ENCODE assay signal across 8 cellular contexts in the genomic region with DNA sequence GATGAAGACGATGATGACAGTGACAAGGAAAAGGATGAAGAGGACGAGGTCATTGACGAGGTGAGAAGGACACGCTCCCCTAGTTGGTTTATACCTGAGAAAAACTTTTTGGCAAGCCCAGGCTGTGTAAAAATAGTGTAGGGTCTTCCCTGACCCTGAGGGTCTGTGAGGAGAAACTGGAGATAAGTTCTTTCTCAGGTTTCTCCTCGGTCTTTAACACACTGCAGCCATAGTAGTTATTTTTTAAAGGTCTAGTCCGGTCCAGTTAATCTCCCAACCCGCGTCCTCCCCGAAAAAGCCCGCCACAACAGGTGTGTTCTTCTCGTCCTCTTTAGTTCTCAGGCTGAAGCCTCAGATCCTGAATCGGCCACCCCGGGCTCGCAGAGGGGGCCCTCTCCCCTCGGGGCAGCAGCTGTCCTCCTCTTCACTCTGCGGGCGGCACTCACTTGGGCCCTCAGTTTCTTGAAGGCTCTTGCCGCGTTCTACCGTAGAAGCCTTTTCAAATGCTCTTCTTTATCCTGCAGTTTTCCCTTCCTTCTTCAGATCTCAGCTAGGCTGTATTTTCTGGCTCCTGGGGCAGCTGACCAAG. TPM values are rescaled to one million over a fixed set of nuclear protein-coding genes. Genes with fewer than 3 reads are reported as not detected.
DNase-seq lines count a peak whose midpoint lies in the region; FAIRE-seq and TF ChIP-seq lines count a peak whose summit lies in the region.

No MANE protein-coding gene starts in this region.

- H3K9ac ChIP-seq in astrocyte (ENCODE audit: low read length): peak overlapping the region; percentile 94

- TF ChIP-seq EP300 in Ishikawa (IDR thresholded peaks at IDR 0.05; ENCODE audit: borderline replicate concordance): no peak

- H3K4me3 ChIP-seq in astrocyte (ENCODE audit: insufficient read depth, low read depth, low read length): peak overlapping the region; percentile 98
- H3K4me3 ChIP-seq in lower leg skin (ENCODE audit: low read depth, poor library complexity, severe bottlenecking): peak overlapping the region; percentile 93

- no peak for TF ChIP-seq CTCF in astrocyte (IDR thresholded peaks at IDR 0.05; ENCODE audit: insufficient read depth, low read depth, low read length)
- no peak for TF ChIP-seq CTCF in lower leg skin (IDR thresholded peaks at IDR 0.05)

- TF ChIP-seq RAD21 in Ishikawa (IDR thresholded peaks at IDR 0.05; ENCODE audit: low read depth): no peak

- H3K9me3 Mint-ChIP-seq in astrocyte (ENCODE audit: unreplicated experiment): no peaks in the 10 kb centered on the region

- intact Hi-C loops in lower leg skin (cut with DNase I; ENCODE audit: low total_unique reads): no loop called here

- 0 to 1% methylated on average over 20 of the region's 20 CpGs for WGBS in lower leg skin, 2 donors

- H3K27me3 Mint-ChIP-seq in astrocyte (ENCODE audit: low read depth, unreplicated experiment): no peaks in the 10 kb centered on the region

- H2AFZ ChIP-seq in astrocyte (ENCODE audit: low read depth, low read length): peak overlapping the region; percentile 98

- peaks cover 10% of the 10 kb centered on the region for H3K36me3 Mint-ChIP-seq in astrocyte (ENCODE audit: low read depth, unreplicated experiment)

- H3K4me3 Mint-ChIP-seq in astrocyte (ENCODE audit: unreplicated experiment): no peak overlapping the region

- peak overlapping the region; percentile 99 for H3K27ac ChIP-seq in astrocyte (ENCODE audit: low read depth, low read length)

- peaks cover 62% of the 10 kb centered on the region for H3K79me2 ChIP-seq in astrocyte (ENCODE audit: insufficient read depth, low read length)

- no peak for TF ChIP-seq POLR2A in lower leg skin (IDR thresholded peaks at IDR 0.05)

- peaks cover 15% of the 10 kb centered on the region for H3K36me3 ChIP-seq in astrocyte (ENCODE audit: insufficient read depth, low read length)

- no peak for FAIRE-seq in astrocyte (lab: Jason Lieb, UNC)

- DNase-seq in NCI-H146 (lab: John Stamatoyannopoulos, UW): peak; percentile 10
- no peak for DNase-seq in NCI-H146 treated with DMSO at 0.1 percent for 48 hours (lab: John Stamatoyannopoulos, UW; ENCODE audit: unreplicated experiment)
- no peak for DNase-seq in astrocyte (ENCODE audit: low read depth)
- DNase-seq in lower leg skin (ENCODE audit: low spot score in 2 of 2): no peak
- DNase-seq in NCI-H774 (lab: John Stamatoyannopoulos, UW): no peak
- no peak for DNase-seq in HCEC 1CT
- no peak for DNase-seq in NCI-H226

- H3K4me1 Mint-ChIP-seq in astrocyte (ENCODE audit: low read depth, unreplicated experiment): peaks cover 7% of the 10 kb centered on the region

- peak overlapping the region; percentile 90 for H3K4me2 ChIP-seq in astrocyte (ENCODE audit: low read length)

- no peaks in the 10 kb centered on the region for H3K9me3 ChIP-seq in astrocyte (ENCODE audit: insufficient read depth, low read depth, low read length)

- peaks cover 30% of the 10 kb centered on the region for H4K20me1 ChIP-seq in astrocyte (ENCODE audit: insufficient read depth, low read length)

- peaks cover 15% of the 10 kb centered on the region for H3K4me1 ChIP-seq in astrocyte (ENCODE audit: insufficient read depth, low read length)

- H3K27ac Mint-ChIP-seq in astrocyte (ENCODE audit: unreplicated experiment): no peak overlapping the region

- H3K27me3 ChIP-seq in astrocyte (ENCODE audit: insufficient read depth, low read length): no peaks in the 10 kb centered on the region

TF ChIP-seq in Ishikawa, 13 proteins besides CTCF, POLR2A, EP300 and RAD21:
- TF ChIP-seq, protein P1, sequence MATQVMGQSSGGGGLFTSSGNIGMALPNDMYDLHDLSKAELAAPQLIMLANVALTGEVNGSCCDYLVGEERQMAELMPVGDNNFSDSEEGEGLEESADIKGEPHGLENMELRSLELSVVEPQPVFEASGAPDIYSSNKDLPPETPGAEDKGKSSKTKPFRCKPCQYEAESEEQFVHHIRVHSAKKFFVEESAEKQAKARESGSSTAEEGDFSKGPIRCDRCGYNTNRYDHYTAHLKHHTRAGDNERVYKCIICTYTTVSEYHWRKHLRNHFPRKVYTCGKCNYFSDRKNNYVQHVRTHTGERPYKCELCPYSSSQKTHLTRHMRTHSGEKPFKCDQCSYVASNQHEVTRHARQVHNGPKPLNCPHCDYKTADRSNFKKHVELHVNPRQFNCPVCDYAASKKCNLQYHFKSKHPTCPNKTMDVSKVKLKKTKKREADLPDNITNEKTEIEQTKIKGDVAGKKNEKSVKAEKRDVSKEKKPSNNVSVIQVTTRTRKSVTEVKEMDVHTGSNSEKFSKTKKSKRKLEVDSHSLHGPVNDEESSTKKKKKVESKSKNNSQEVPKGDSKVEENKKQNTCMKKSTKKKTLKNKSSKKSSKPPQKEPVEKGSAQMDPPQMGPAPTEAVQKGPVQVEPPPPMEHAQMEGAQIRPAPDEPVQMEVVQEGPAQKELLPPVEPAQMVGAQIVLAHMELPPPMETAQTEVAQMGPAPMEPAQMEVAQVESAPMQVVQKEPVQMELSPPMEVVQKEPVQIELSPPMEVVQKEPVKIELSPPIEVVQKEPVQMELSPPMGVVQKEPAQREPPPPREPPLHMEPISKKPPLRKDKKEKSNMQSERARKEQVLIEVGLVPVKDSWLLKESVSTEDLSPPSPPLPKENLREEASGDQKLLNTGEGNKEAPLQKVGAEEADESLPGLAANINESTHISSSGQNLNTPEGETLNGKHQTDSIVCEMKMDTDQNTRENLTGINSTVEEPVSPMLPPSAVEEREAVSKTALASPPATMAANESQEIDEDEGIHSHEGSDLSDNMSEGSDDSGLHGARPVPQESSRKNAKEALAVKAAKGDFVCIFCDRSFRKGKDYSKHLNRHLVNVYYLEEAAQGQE (IDR thresholded peaks at IDR 0.05; ENCODE audit: low read depth): 0 out of 2 replicates have a peak, but pooled peaks have one; percentile 3
- TF ChIP-seq, protein P2, sequence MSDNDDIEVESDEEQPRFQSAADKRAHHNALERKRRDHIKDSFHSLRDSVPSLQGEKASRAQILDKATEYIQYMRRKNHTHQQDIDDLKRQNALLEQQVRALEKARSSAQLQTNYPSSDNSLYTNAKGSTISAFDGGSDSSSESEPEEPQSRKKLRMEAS (IDR thresholded peaks at IDR 0.05): no peak

RNA-seq across cellular contexts. Expression of a gene that starts 0.4 kb away (rescaled TPM):
- total RNA-seq in astrocyte: 65.9 and 68.1 TPM in 2 replicates
- total RNA-seq in lower leg skin: 10 to 100 TPM; 21.5 to 31.7 (median 27.7) TPM

RNA-seq across cellular contexts. Expression of a gene that starts 0.7 kb away (rescaled TPM):
- 64.6 and 66.0 TPM in 2 replicates for total RNA-seq in astrocyte
- total RNA-seq in lower leg skin: 10 to 100 TPM; 24.0 to 29.2 (median 27.5) TPM

RNA-seq across cellular contexts. Expression of a gene that starts 48.1 kb away (rescaled TPM):
- total RNA-seq in astrocyte (not detected in 2 replicates), lower leg skin (not detected)

RNA-seq across cellular contexts. Expression of a gene that starts 57.3 kb away (rescaled TPM):
- total RNA-seq in astrocyte (39.4 and 41.7 TPM in 2 replicates), lower leg skin (10 to 100 TPM; 43.4 to 68.2 (median 55.5) TPM)
